25 cellular contexts compared by ENCODE assay signal in genomic region chr5:61320860-61321259, GRCh38. TPM values are rescaled to one million over a fixed set of nuclear protein-coding genes. Genes with fewer than 3 reads are reported as not detected.
DNase-seq lines count a peak whose midpoint lies in the region; ATAC-seq and TF ChIP-seq lines count a peak whose summit lies in the region.
"Had no signal": no experiment of that assay in that cellular context is flagged by ENCODE, and none has a peak within 500 bp of the region (broad histone marks: within the 10 kb centered on the region; RNA-seq: fewer than 3 reads in every experiment).

No MANE protein-coding gene starts in this region.

- DNase-seq in AML-193 (lab: John Stamatoyannopoulos, UW) (peak; percentile 51 to 53), esophagus squamous epithelium (lab: John Stamatoyannopoulos, UW) (no peak), adrenal gland (no peak), GM13977 (ENCODE audit: low spot score) (no peak)
- DNase-seq: activated CD4-positive, CD25-positive, alpha-beta regulatory T cell treated with anti-CD3 and anti-CD28 coated beads, Interleukin-2, amount 50 U/mL, for 72 hours; activated CD8-positive, alpha-beta T cell treated with anti-CD3 and anti-CD28 coated beads for 36 hours; activated naive CD4-positive, alpha-beta T cell; activated T-cell treated with anti-CD3 and anti-CD28 coated beads for 4 hours; amniotic stem cell; C1 segment of cervical spinal cord; cortex of kidney; DMS 273 treated with DMSO at 0.1 percent for 48 hours; NCI-H187; NCI-H226; retina; stimulated activated CD4-positive, alpha-beta T cell treated with anti-CD3 and anti-CD28 coated beads, Interleukin-12 subunit alpha, Interleukin-12 subunit beta, amount 100 ng/mL, for 4 hours; stomach; T1000; upper lobe of left lung had no signal

- intact Hi-C loops in esophagus squamous epithelium (cut with DNase I) (no loop called here), adrenal gland (cut with DNase I) (loop anchor here in 1 of 2 donors (10.0 kb wide), 1 partner anchor 146 kb away; no protein-coding TSS in a partner anchor)

- peak overlapping the region; percentile 77; the same call in 1 of the 2 replicates for H3K27ac ChIP-seq in KMS-11
- peak overlapping the region; percentile 85 for H3K27ac ChIP-seq in OCI-LY3 (ENCODE audit: low read length)
- H3K27ac ChIP-seq in esophagus squamous epithelium = peak overlapping the region in 3 of 4 donors; percentile 15 to 56 (median 40)
- H3K27ac ChIP-seq in adrenal gland = peak overlapping the region in 1 of 5 donors; percentile 76
- H3K27ac ChIP-seq: breast epithelium had no signal

- H3K9ac ChIP-seq in KMS-11 (no peak overlapping the region), OCI-LY3 (ENCODE audit: low read length) (0 out of 2 replicates have a peak overlapping the region, but pooled peaks have one; percentile 31)

- H3K36me3 ChIP-seq in KMS-11 (ENCODE audit: insufficient read depth) = no peaks in the 10 kb centered on the region
- no peaks in the 10 kb centered on the region for H3K36me3 ChIP-seq in OCI-LY3 (replicated peaks; ENCODE audit: low read depth, low read length)
- H3K36me3 ChIP-seq in esophagus squamous epithelium = no peaks in the 10 kb centered on the region
- no peaks in the 10 kb centered on the region for H3K36me3 ChIP-seq in adrenal gland (replicated peaks in 1 of 2)
- H3K36me3 ChIP-seq: breast epithelium, stomach, upper lobe of left lung had no signal

- H3K79me2 ChIP-seq in KMS-11 (ENCODE audit: insufficient read depth, low read depth) (no peaks in the 10 kb centered on the region), OCI-LY3 (ENCODE audit: low read length) (no peaks in the 10 kb centered on the region)

- H4K20me1 ChIP-seq in KMS-11 (ENCODE audit: insufficient read depth) = no peaks in the 10 kb centered on the region
- no peaks in the 10 kb centered on the region for H4K20me1 ChIP-seq in OCI-LY3 (ENCODE audit: insufficient read depth, low read length)

- H3K4me3 ChIP-seq in KMS-11 (IDR thresholded peaks at IDR 0.05; ENCODE audit: insufficient read depth, low read depth, low read length) (no peak overlapping the region), OCI-LY3 (ENCODE audit: low read length) (peak overlapping the region; percentile 76; the same call in 1 of the 2 replicates), esophagus squamous epithelium (no peak overlapping the region), adrenal gland (no peak overlapping the region)
- H3K4me3 ChIP-seq: breast epithelium, stomach, upper lobe of left lung had no signal

- TF ChIP-seq CTCF in KMS-11 (conservative IDR thresholded peaks at IDR 0.05; ENCODE audit: low read depth, low read length) = no peak
- TF ChIP-seq CTCF in OCI-LY3 (IDR thresholded peaks at IDR 0.05; ENCODE audit: low read depth, low read length) = no peak
- TF ChIP-seq CTCF in esophagus squamous epithelium (IDR thresholded peaks at IDR 0.05) = no peak
- no peak for TF ChIP-seq CTCF in adrenal gland (IDR thresholded peaks at IDR 0.05)
- TF ChIP-seq CTCF in GM13977 (IDR thresholded peaks at IDR 0.05; ENCODE audit: extremely low read depth, insufficient read depth, missing control alignments) = no peak

- 68 to 74% methylated on average over 3 of the region's 3 CpGs for WGBS in esophagus squamous epithelium, 2 donors
- 74 to 84% (median 76%) methylated on average over 3 of the region's 3 CpGs for WGBS in adrenal gland, 4 donors

- in situ Hi-C loops in GM13977 (cut with MboI; ENCODE audit: low pct_unique_long_range_greater_than_20kb, low sequenced_read_pairs, unreplicated experiment) = no loop called here

- TF ChIP-seq POLR2A in esophagus squamous epithelium (IDR thresholded peaks at IDR 0.05) (no peak), adrenal gland (IDR thresholded peaks at IDR 0.05) (no peak)

- H3K9me3 ChIP-seq in OCI-LY3 (ENCODE audit: insufficient read depth, low read length) = no peaks in the 10 kb centered on the region
- no peaks in the 10 kb centered on the region for H3K9me3 ChIP-seq in esophagus squamous epithelium
- H3K9me3 ChIP-seq in adrenal gland (replicated peaks in 1 of 3) = no peaks in the 10 kb centered on the region
- H3K9me3 ChIP-seq: breast epithelium, stomach, upper lobe of left lung had no signal

- H3K27me3 ChIP-seq in KMS-11 (ENCODE audit: insufficient read depth, low read depth) (no peaks in the 10 kb centered on the region), OCI-LY3 (ENCODE audit: low read depth, low read length) (no peaks in the 10 kb centered on the region), esophagus squamous epithelium (no peaks in the 10 kb centered on the region), adrenal gland (no peaks in the 10 kb centered on the region)
- H3K27me3 ChIP-seq: breast epithelium, stomach, upper lobe of left lung had no signal

- H2AFZ ChIP-seq in KMS-11 (ENCODE audit: low read depth) (no peak overlapping the region), OCI-LY3 (ENCODE audit: low read depth, low read length) (no peak overlapping the region)

- H3K4me2 ChIP-seq in KMS-11 = peak overlapping the region; percentile 63
- H3K4me2 ChIP-seq in OCI-LY3 (ENCODE audit: low read length) = peak overlapping the region; percentile 98

- peaks cover 63% of the 10 kb centered on the region for H3K4me1 ChIP-seq in KMS-11 (ENCODE audit: low read depth, poor library complexity, severe bottlenecking)
- peaks cover 48% of the 10 kb centered on the region for H3K4me1 ChIP-seq in OCI-LY3 (ENCODE audit: low read length)
- H3K4me1 ChIP-seq in esophagus squamous epithelium = peaks cover 16 to 41% (median 20%) of the 10 kb centered on the region in 3 donors
- H3K4me1 ChIP-seq in adrenal gland (replicated peaks in 1 of 2) = peaks cover 0 to 27% of the 10 kb centered on the region in 2 donors
- H3K4me1 ChIP-seq: breast epithelium had no signal

- no peak for ATAC-seq in GM19395 (IDR thresholded peaks at IDR 0.05; ENCODE audit: unreplicated experiment)
- no peak for ATAC-seq in HG02852 (IDR thresholded peaks at IDR 0.05; ENCODE audit: unreplicated experiment)
- ATAC-seq: activated CD8-positive, alpha-beta T cell treated with anti-CD3 and anti-CD28 coated beads for 36 hours; HCT116 had no signal

RNA-seq across cellular contexts. Expression of gene ZSWIM6, which starts 11.2 kb away (rescaled TPM):
- 10 to 100 TPM in 2 of 4 donors, 1 to 10 TPM in 2; 6.4 to 12.4 (median 8.8) TPM for total RNA-seq in esophagus squamous epithelium
- 10 to 100 TPM in 5 of 8 donors, 1 to 10 TPM in 3; 6.6 to 14.6 (median 10.7) TPM for total RNA-seq in adrenal gland
- 1 to 10 TPM; 7.3 to 8.3 (median 8.2) TPM for polyA plus RNA-seq in adrenal gland

Comparison
In these comparisons a context has a peak if more than half of its experiments do, and no peak if none do; other contexts are left out.
1. DNase-seq: peak in AML-193 (2 of 2); none in esophagus squamous epithelium (single experiment), adrenal gland (0 of 7) and GM13977 (single experiment).